1 cellular context compared by ENCODE assay signal in the genomic region with DNA sequence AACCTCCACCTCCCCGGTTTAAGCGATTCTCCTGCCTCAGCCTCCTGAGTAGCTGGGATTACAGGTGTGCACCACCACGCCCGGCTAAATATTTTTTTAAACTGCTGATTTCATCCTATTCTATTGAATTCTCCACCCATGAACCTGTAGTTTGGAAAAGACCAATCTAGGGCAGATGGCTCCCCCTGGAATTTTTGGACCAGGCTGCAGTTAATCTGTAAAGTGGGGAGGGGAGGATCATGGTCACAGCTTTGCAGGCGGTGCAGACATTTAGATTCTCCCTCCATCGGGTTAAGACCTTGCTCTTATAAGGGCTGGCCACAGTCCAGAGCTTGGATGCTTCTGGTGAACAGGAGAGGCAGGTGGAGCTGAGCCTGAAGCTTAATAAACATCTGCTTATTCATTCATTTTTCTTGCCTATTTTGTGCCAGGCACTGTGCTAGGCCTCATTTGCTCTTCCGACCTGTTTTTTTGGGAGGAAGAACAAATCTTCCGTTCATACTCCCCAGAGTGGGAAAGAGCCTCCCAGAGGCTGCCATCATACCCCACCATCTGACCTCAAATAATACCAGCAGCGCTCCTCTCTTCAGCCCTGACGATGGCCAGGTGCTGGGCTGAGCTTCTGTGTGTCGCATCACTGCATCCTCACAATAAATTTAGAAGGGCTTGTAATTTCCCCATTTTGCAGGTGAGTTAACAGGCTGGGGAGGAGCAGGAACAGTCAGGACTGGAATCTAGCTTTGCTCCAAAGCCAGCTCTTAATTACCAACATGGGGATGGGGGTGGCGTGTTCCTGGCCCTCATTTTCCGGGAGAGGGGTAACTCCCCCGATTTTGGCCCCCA.
TF ChIP-seq lines count a peak whose summit lies in the region.

No MANE protein-coding gene starts in this region.

TF ChIP-seq in HepG2, 621 proteins besides CTCF, POLR2A, EP300 and RAD21:
- no peak for TF ChIP-seq SIN3B (IDR thresholded peaks at IDR 0.05; ENCODE audit: low read length)
- TF ChIP-seq ZSCAN21 (CRISPR knock-in tag; IDR thresholded peaks at IDR 0.05; ENCODE audit: borderline replicate concordance): no peak
- TF ChIP-seq HES4 (CRISPR knock-in tag; IDR thresholded peaks at IDR 0.05; ENCODE audit: borderline replicate concordance): no peak
- TF ChIP-seq ZNF331 (CRISPR knock-in tag; IDR thresholded peaks at IDR 0.05): no peak
- TF ChIP-seq, protein P1, sequence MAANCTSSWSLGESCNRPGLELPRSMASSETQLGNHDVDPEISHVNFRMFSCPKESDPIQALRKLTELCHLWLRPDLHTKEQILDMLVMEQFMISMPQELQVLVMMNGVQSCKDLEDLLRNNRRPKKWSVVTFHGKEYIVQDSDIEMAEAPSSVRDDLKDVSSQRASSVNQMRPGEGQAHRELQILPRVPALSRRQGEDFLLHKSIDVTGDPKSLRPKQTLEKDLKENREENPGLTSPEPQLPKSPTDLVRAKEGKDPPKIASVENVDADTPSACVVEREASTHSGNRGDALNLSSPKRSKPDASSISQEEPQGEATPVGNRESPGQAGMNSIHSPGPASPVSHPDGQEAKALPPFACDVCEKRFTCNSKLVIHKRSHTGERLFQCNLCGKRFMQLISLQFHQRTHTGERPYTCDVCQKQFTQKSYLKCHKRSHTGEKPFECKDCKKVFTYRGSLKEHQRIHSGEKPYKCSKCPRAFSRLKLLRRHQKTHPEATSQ (CRISPR knock-in tag; IDR thresholded peaks at IDR 0.05; ENCODE audit: borderline replicate concordance): no peak
- TF ChIP-seq ZNF724P (CRISPR knock-in tag; IDR thresholded peaks at IDR 0.05; ENCODE audit: borderline replicate concordance): no peak
- TF ChIP-seq, protein P2, sequence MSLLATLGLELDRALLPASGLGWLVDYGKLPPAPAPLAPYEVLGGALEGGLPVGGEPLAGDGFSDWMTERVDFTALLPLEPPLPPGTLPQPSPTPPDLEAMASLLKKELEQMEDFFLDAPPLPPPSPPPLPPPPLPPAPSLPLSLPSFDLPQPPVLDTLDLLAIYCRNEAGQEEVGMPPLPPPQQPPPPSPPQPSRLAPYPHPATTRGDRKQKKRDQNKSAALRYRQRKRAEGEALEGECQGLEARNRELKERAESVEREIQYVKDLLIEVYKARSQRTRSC (CRISPR knock-in tag; IDR thresholded peaks at IDR 0.05; ENCODE audit: low read depth): no peak
- TF ChIP-seq, protein P3, sequence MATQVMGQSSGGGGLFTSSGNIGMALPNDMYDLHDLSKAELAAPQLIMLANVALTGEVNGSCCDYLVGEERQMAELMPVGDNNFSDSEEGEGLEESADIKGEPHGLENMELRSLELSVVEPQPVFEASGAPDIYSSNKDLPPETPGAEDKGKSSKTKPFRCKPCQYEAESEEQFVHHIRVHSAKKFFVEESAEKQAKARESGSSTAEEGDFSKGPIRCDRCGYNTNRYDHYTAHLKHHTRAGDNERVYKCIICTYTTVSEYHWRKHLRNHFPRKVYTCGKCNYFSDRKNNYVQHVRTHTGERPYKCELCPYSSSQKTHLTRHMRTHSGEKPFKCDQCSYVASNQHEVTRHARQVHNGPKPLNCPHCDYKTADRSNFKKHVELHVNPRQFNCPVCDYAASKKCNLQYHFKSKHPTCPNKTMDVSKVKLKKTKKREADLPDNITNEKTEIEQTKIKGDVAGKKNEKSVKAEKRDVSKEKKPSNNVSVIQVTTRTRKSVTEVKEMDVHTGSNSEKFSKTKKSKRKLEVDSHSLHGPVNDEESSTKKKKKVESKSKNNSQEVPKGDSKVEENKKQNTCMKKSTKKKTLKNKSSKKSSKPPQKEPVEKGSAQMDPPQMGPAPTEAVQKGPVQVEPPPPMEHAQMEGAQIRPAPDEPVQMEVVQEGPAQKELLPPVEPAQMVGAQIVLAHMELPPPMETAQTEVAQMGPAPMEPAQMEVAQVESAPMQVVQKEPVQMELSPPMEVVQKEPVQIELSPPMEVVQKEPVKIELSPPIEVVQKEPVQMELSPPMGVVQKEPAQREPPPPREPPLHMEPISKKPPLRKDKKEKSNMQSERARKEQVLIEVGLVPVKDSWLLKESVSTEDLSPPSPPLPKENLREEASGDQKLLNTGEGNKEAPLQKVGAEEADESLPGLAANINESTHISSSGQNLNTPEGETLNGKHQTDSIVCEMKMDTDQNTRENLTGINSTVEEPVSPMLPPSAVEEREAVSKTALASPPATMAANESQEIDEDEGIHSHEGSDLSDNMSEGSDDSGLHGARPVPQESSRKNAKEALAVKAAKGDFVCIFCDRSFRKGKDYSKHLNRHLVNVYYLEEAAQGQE (IDR thresholded peaks at IDR 0.05; ENCODE audit: borderline replicate concordance in 1 of 2, low read depth in 1 of 2, low read length in 2 of 2): no peak
- TF ChIP-seq SAFB2 (CRISPR knock-in tag; IDR thresholded peaks at IDR 0.05; ENCODE audit: borderline replicate concordance, low read depth): no peak
- no peak for TF ChIP-seq ARNTL (CRISPR knock-in tag; IDR thresholded peaks at IDR 0.05)
- TF ChIP-seq FLYWCH1 (CRISPR knock-in tag; IDR thresholded peaks at IDR 0.05): no peak
- no peak for TF ChIP-seq RFX3 (CRISPR knock-in tag; IDR thresholded peaks at IDR 0.05)
- TF ChIP-seq HMGA1 (CRISPR knock-in tag; conservative IDR thresholded peaks at IDR 0.05): no peak
- no peak for TF ChIP-seq HIVEP1 (CRISPR knock-in tag; IDR thresholded peaks at IDR 0.05)
- TF ChIP-seq ZNF703 (CRISPR knock-in tag; IDR thresholded peaks at IDR 0.05; ENCODE audit: borderline replicate concordance): no peak
- no peak for TF ChIP-seq SMAD3 (CRISPR knock-in tag; IDR thresholded peaks at IDR 0.05)
- TF ChIP-seq, protein P4, sequence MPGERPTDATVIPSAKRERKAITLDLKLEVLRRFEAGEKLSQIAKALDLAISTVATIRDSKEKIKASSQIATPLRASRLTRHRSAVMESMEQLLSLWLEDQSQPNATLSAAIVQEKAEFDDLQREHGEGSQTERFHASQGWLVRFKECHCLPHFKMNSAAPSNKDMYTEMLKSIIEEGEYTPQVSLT (CRISPR knock-in tag; IDR thresholded peaks at IDR 0.05; ENCODE audit: borderline replicate concordance, low read depth): no peak
- TF ChIP-seq, protein P5, sequence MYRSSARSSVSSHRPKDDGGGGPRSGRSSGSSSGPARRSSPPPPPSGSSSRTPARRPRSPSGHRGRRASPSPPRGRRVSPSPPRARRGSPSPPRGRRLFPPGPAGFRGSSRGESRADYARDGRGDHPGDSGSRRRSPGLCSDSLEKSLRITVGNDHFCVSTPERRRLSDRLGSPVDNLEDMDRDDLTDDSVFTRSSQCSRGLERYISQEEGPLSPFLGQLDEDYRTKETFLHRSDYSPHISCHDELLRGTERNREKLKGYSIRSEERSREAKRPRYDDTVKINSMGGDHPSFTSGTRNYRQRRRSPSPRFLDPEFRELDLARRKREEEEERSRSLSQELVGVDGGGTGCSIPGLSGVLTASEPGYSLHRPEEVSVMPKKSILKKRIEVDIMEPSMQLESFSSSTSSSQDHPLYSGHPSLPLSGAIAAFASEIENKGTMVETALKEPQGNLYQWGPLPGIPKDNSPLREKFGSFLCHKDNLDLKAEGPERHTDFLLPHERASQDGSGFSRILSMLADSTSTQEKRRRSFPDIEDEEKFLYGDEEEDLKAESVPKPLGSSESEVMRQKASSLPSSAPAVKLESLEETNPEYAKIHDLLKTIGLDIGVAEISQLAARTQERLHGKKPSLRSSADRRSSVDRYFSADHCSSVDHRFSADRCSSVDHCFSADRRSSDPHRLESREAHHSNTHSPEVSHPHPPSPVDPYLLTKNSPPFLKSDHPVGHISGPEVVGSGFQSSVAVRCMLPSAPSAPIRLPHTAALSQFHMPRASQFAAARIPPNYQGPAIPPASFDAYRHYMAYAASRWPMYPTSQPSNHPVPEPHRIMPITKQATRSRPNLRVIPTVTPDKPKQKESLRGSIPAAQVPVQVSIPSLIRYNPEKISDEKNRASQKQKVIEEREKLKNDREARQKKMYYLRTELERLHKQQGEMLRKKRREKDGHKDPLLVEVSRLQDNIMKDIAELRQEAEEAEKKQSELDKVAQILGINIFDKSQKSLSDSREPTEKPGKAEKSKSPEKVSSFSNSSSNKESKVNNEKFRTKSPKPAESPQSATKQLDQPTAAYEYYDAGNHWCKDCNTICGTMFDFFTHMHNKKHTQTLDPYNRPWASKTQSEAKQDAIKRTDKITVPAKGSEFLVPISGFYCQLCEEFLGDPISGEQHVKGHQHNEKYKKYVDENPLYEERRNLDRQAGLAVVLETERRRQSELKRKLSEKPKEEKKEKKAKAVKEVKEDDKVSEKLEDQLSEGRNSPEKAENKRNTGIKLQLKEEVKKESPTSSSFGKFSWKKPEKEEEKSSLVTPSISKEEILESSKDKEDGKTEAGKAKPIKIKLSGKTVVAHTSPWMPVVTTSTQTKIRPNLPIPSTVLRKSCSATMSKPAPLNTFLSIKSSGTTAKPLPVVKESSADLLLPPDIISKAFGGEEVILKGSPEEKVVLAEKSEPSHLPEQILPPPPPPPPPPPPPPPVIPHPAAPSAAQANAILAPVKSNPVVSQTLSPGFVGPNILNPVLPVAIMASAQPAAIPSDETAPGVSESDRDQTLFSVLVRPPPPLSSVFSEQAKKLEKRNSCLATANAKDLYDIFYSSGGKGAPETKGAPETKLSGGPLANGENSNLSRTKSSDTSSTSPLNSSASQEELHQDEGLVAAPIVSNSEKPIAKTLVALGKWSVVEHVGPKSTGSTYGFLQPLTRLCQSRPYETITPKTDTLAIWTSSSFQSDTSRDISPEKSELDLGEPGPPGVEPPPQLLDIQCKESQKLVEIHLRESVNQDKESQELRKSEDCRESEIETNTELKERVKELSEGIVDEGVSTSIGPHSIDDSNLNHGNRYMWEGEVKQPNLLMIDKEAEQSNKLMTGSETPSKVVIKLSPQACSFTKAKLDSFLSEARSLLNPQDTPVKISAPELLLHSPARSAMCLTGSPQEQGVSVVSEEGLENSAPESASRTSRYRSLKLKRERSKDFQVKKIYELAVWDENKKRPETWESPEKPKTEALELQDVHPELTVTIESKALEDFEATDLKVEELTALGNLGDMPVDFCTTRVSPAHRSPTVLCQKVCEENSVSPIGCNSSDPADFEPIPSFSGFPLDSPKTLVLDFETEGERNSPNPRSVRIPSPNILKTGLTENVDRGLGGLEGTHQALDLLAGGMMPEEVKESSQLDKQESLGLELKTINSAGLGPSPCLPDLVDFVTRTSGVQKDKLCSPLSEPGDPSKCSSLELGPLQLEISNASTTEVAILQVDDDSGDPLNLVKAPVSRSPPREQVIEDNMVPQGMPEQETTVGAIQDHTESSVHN (CRISPR knock-in tag; IDR thresholded peaks at IDR 0.05): no peak
- no peak for TF ChIP-seq ZNF317 (CRISPR knock-in tag; IDR thresholded peaks at IDR 0.05)
- TF ChIP-seq RAD51 (IDR thresholded peaks at IDR 0.05; ENCODE audit: borderline replicate concordance): no peak
- no peak for TF ChIP-seq SNAI1 (CRISPR knock-in tag; IDR thresholded peaks at IDR 0.05; ENCODE audit: borderline replicate concordance)
- TF ChIP-seq, protein P6, sequence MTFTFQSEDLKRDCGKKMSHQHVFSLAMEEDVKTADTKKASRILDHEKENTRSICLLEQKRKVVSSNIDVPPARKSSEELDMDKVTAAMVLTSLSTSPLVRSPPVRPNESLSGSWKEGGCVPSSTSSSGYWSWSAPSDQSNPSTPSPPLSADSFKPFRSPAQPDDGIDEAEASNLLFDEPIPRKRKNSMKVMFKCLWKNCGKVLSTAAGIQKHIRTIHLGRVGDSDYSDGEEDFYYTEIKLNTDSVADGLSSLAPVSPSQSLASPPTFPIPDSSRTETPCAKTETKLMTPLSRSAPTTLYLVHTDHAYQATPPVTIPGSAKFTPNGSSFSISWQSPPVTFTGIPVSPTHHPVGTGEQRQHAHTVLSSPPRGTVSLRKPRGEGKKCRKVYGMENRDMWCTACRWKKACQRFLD (CRISPR knock-in tag; IDR thresholded peaks at IDR 0.05; ENCODE audit: borderline replicate concordance): no peak
- no peak for TF ChIP-seq NFRKB (IDR thresholded peaks at IDR 0.05)
- no peak for TF ChIP-seq ZC3H4 (CRISPR knock-in tag; IDR thresholded peaks at IDR 0.05; ENCODE audit: borderline replicate concordance)
- TF ChIP-seq ZNF556 (CRISPR knock-in tag; IDR thresholded peaks at IDR 0.05; ENCODE audit: borderline replicate concordance): no peak
- TF ChIP-seq XBP1 (CRISPR knock-in tag; IDR thresholded peaks at IDR 0.05): no peak
- TF ChIP-seq MZF1 (CRISPR knock-in tag; IDR thresholded peaks at IDR 0.05; ENCODE audit: borderline replicate concordance): no peak
- TF ChIP-seq, protein P7, sequence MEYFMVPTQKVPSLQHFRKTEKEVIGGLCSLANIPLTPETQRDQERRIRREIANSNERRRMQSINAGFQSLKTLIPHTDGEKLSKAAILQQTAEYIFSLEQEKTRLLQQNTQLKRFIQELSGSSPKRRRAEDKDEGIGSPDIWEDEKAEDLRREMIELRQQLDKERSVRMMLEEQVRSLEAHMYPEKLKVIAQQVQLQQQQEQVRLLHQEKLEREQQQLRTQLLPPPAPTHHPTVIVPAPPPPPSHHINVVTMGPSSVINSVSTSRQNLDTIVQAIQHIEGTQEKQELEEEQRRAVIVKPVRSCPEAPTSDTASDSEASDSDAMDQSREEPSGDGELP (IDR thresholded peaks at IDR 0.05; ENCODE audit: borderline replicate concordance, low read depth): 0 out of 2 replicates have a peak, but pooled peaks have one; percentile 7
- no peak for TF ChIP-seq KLF12 (CRISPR knock-in tag; IDR thresholded peaks at IDR 0.05; ENCODE audit: borderline replicate concordance)
- TF ChIP-seq, protein P8, sequence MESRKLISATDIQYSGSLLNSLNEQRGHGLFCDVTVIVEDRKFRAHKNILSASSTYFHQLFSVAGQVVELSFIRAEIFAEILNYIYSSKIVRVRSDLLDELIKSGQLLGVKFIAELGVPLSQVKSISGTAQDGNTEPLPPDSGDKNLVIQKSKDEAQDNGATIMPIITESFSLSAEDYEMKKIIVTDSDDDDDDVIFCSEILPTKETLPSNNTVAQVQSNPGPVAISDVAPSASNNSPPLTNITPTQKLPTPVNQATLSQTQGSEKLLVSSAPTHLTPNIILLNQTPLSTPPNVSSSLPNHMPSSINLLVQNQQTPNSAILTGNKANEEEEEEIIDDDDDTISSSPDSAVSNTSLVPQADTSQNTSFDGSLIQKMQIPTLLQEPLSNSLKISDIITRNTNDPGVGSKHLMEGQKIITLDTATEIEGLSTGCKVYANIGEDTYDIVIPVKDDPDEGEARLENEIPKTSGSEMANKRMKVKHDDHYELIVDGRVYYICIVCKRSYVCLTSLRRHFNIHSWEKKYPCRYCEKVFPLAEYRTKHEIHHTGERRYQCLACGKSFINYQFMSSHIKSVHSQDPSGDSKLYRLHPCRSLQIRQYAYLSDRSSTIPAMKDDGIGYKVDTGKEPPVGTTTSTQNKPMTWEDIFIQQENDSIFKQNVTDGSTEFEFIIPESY (CRISPR knock-in tag; IDR thresholded peaks at IDR 0.05): no peak
- peak; percentile 7; the same call in 1 of the 2 replicates for TF ChIP-seq ZC3H13 (CRISPR knock-in tag; IDR thresholded peaks at IDR 0.05)
- TF ChIP-seq, protein P9, sequence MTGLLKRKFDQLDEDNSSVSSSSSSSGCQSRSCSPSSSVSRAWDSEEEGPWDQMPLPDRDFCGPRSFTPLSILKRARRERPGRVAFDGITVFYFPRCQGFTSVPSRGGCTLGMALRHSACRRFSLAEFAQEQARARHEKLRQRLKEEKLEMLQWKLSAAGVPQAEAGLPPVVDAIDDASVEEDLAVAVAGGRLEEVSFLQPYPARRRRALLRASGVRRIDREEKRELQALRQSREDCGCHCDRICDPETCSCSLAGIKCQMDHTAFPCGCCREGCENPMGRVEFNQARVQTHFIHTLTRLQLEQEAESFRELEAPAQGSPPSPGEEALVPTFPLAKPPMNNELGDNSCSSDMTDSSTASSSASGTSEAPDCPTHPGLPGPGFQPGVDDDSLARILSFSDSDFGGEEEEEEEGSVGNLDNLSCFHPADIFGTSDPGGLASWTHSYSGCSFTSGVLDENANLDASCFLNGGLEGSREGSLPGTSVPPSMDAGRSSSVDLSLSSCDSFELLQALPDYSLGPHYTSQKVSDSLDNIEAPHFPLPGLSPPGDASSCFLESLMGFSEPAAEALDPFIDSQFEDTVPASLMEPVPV (CRISPR knock-in tag; IDR thresholded peaks at IDR 0.05): peak; percentile 23; the same call in 1 of the 2 replicates
- TF ChIP-seq ZFYVE20 (CRISPR knock-in tag; IDR thresholded peaks at IDR 0.05; ENCODE audit: borderline replicate concordance, low read depth): 0 out of 2 replicates have a peak, but pooled peaks have one; percentile 24
- TF ChIP-seq GATAD1 (CRISPR knock-in tag; IDR thresholded peaks at IDR 0.05): no peak
